In genomic region chr12:663293-663871, GRCh38 we compare ENCODE assay signal across 8 cellular contexts. TPM values are rescaled to one million over a fixed set of nuclear protein-coding genes. Genes with fewer than 3 reads are reported as not detected.
DNase-seq lines count a peak whose midpoint lies in the region; ATAC-seq and TF ChIP-seq lines count a peak whose summit lies in the region.

TSS of gene NINJ2 (minus strand) at chr12:663445. CDS start at chr12:663360, 85 bp downstream.

- H3K36me3 Mint-ChIP-seq in activated CD8-positive, alpha-beta T cell treated with anti-CD3 and anti-CD28 coated beads for 36 hours (ENCODE audit: low read depth): no peaks in the 10 kb centered on the region

- intact Hi-C loops in activated CD8-positive, alpha-beta T cell treated with anti-CD3 and anti-CD28 coated beads for 36 hours (cut with micrococcal nuclease): no loop called here
- intact Hi-C loops in Right ventricle myocardium superior (cut with DNase I): no loop called here
- intact Hi-C loops in sigmoid colon (cut with DNase I): no loop called here
- intact Hi-C loops in thyroid gland (cut with DNase I): no loop called here

- peaks cover 56% of the 10 kb centered on the region for H3K4me1 Mint-ChIP-seq in activated CD8-positive, alpha-beta T cell treated with anti-CD3 and anti-CD28 coated beads for 36 hours (ENCODE audit: low read depth)

- no peak for TF ChIP-seq POLR2A in sigmoid colon (IDR thresholded peaks at IDR 0.05)
- no peak for TF ChIP-seq POLR2A in thyroid gland (IDR thresholded peaks at IDR 0.05)

- POLR2A ChIA-PET in activated CD8-positive, alpha-beta T cell treated with anti-CD3 and anti-CD28 coated beads for 36 hours (lab: Charles Lee): interaction anchor here (0.8 to 1.6 kb wide), 5 partner anchors 21 to 91 kb away, joined by 3 to 8 read pairs (median 3); no protein-coding TSS in a partner anchor

- no peaks in the 10 kb centered on the region for H3K27me3 ChIP-seq in sigmoid colon
- no peaks in the 10 kb centered on the region for H3K27me3 ChIP-seq in thyroid gland

- DNase-seq in GM12864 (ENCODE audit: low read depth): no peak
- DNase-seq in activated CD8-positive, alpha-beta T cell treated with anti-CD3 and anti-CD28 coated beads for 36 hours: peak; percentile 52
- DNase-seq in Right ventricle myocardium superior: no peak
- DNase-seq in sigmoid colon: no peak
- DNase-seq in thyroid gland: no peak
- no peak for DNase-seq in SHP77 (lab: John Stamatoyannopoulos, UW)
- no peak for DNase-seq in DMS 273 treated with DMSO at 0.1 percent for 48 hours (lab: John Stamatoyannopoulos, UW)

- H3K4me3 ChIP-seq in GM12864 (ENCODE audit: low read depth, low read length): peak within 1 kb of the TSS; percentile 76
- peak within 1 kb of the TSS in 2 of 4 donors; percentile 25 to 29 for H3K4me3 ChIP-seq in sigmoid colon
- no peak within 1 kb of the TSS for H3K4me3 ChIP-seq in thyroid gland (replicated peaks in 1 of 3)

- TF ChIP-seq CTCF in GM12864 (IDR thresholded peaks at IDR 0.05; ENCODE audit: low read depth, low read length, missing control alignments) (peak; percentile 14), sigmoid colon (IDR thresholded peaks at IDR 0.05) (no peak), thyroid gland (IDR thresholded peaks at IDR 0.05) (no peak)
- TF ChIP-seq CTCF in activated CD8-positive, alpha-beta T cell treated with anti-CD3 and anti-CD28 coated beads for 36 hours (IDR thresholded peaks at IDR 0.05): no peak

- H3K27ac Mint-ChIP-seq in activated CD8-positive, alpha-beta T cell treated with anti-CD3 and anti-CD28 coated beads for 36 hours: peak within 1 kb of the TSS; percentile 79

- peak within 1 kb of the TSS; percentile 44 to 59 (median 50) for H3K27ac ChIP-seq in sigmoid colon
- peak within 1 kb of the TSS in 1 of 3 donors; percentile 6 for H3K27ac ChIP-seq in thyroid gland

- no peaks in the 10 kb centered on the region for H3K9me3 Mint-ChIP-seq in activated CD8-positive, alpha-beta T cell treated with anti-CD3 and anti-CD28 coated beads for 36 hours

- H3K27me3 Mint-ChIP-seq in activated CD8-positive, alpha-beta T cell treated with anti-CD3 and anti-CD28 coated beads for 36 hours: no peaks in the 10 kb centered on the region

- 65 to 67% methylated on average over 17 of the region's 17 CpGs for WGBS in sigmoid colon, 2 donors
- WGBS in thyroid gland, 2 donors: 55 to 66% methylated on average over 15 to 17 of the region's 17 CpGs

- ATAC-seq in activated CD8-positive, alpha-beta T cell treated with anti-CD3 and anti-CD28 coated beads for 36 hours: peak; percentile 38
- ATAC-seq in Right ventricle myocardium superior (ENCODE audit: poor library complexity) (peak; percentile 56), GM21423 (IDR thresholded peaks at IDR 0.05; ENCODE audit: unreplicated experiment) (no peak)

- H3K4me1 ChIP-seq in sigmoid colon (peaks cover 0 to 17% (median 15%) of the 10 kb centered on the region in 4 donors), thyroid gland (peaks cover 0 to 8% of the 10 kb centered on the region in 2 donors)

- H3K9me3 ChIP-seq in sigmoid colon (no peaks in the 10 kb centered on the region), thyroid gland (no peaks in the 10 kb centered on the region)

- H3K4me3 Mint-ChIP-seq in activated CD8-positive, alpha-beta T cell treated with anti-CD3 and anti-CD28 coated beads for 36 hours: peak within 1 kb of the TSS; percentile 59

- H3K36me3 ChIP-seq in sigmoid colon (no peaks in the 10 kb centered on the region), thyroid gland (no peaks in the 10 kb centered on the region)

- TF ChIP-seq EP300 in sigmoid colon (IDR thresholded peaks at IDR 0.05): no peak

- CTCF ChIA-PET in activated CD8-positive, alpha-beta T cell treated with anti-CD3 and anti-CD28 coated beads for 36 hours (lab: Charles Lee): interaction anchor here (0.6 to 1.8 kb wide), 9 partner anchors 11 to 113 kb away, joined by 3 to 10 read pairs (median 4); no protein-coding TSS in a partner anchor

RNA-seq across cellular contexts. Expression of gene NINJ2, which starts in this region (rescaled TPM):
- total RNA-seq in activated CD8-positive, alpha-beta T cell treated with anti-CD3 and anti-CD28 coated beads for 36 hours: 1 to 10 TPM; 2.2 to 2.5 TPM
- total RNA-seq in Right ventricle myocardium superior (12.6 TPM), sigmoid colon (1 to 10 TPM; 2.0 to 8.3 (median 3.6) TPM), thyroid gland (1 to 10 TPM in 3 of 4 donors, under 1 TPM in 1; 0.49 to 7.2 (median 2.0) TPM)
- 10 to 100 TPM in 1 of 3 donors, 1 to 10 TPM in 2; 7.2 to 12.3 (median 9.0) TPM for polyA plus RNA-seq in sigmoid colon
